Comparison of ENCODE assay signal across 2 cellular contexts in the genomic region with DNA sequence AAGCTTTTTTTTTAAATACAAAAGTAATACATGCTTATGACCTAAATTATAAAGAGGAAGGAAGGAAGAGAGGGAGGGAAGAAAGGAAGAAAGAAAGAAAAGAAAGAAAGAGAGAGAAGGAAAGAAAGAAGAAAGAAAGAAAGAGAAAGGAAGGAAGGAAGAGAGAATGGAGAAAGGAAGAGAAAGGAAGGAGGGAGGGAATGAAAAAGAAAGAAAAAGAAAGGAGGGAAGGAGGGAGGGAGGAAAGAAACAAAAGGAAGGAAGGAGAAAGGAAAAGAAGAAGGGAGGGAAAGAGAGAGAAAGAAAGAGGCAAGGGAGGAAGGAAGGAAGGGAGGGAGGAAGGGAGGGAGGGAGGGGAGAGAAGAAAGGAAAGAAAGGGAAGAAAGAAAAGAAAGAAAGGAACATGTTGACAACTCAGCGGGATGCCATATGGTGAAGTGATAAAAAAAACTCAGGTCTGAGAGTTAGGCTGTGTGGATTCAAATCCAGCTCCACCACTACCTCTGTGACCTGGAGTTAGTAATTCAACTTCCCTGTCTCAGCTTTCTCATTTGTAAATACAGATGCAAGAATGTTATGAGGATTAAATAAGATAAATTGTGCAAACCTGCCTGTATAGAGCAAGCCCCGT.
TF ChIP-seq lines count a peak whose summit lies in the region.

No MANE protein-coding gene starts in this region.

TF ChIP-seq in SK-N-SH, 30 proteins besides CTCF, POLR2A, EP300 and RAD21:
- TF ChIP-seq, protein P1, sequence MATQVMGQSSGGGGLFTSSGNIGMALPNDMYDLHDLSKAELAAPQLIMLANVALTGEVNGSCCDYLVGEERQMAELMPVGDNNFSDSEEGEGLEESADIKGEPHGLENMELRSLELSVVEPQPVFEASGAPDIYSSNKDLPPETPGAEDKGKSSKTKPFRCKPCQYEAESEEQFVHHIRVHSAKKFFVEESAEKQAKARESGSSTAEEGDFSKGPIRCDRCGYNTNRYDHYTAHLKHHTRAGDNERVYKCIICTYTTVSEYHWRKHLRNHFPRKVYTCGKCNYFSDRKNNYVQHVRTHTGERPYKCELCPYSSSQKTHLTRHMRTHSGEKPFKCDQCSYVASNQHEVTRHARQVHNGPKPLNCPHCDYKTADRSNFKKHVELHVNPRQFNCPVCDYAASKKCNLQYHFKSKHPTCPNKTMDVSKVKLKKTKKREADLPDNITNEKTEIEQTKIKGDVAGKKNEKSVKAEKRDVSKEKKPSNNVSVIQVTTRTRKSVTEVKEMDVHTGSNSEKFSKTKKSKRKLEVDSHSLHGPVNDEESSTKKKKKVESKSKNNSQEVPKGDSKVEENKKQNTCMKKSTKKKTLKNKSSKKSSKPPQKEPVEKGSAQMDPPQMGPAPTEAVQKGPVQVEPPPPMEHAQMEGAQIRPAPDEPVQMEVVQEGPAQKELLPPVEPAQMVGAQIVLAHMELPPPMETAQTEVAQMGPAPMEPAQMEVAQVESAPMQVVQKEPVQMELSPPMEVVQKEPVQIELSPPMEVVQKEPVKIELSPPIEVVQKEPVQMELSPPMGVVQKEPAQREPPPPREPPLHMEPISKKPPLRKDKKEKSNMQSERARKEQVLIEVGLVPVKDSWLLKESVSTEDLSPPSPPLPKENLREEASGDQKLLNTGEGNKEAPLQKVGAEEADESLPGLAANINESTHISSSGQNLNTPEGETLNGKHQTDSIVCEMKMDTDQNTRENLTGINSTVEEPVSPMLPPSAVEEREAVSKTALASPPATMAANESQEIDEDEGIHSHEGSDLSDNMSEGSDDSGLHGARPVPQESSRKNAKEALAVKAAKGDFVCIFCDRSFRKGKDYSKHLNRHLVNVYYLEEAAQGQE (IDR thresholded peaks at IDR 0.05; ENCODE audit: low read depth, low read length): no peak
- TF ChIP-seq MXI1 (IDR thresholded peaks at IDR 0.05; ENCODE audit: low read depth, low read length) (no peak), JUND (IDR thresholded peaks at IDR 0.05) (no peak), FOXJ3 (CRISPR knock-in tag; IDR thresholded peaks at IDR 0.05) (no peak), FOSL2 (IDR thresholded peaks at IDR 0.05; ENCODE audit: borderline replicate concordance, low read depth) (no peak), MEF2A (IDR thresholded peaks at IDR 0.05; ENCODE audit: borderline replicate concordance, low read depth) (no peak), CHD2 (IDR thresholded peaks at IDR 0.05; ENCODE audit: low read length, partially characterized antibody) (no peak), TCF12 (IDR thresholded peaks at IDR 0.05) (no peak), RCOR1 (IDR thresholded peaks at IDR 0.05; ENCODE audit: low read length) (no peak), TAF1 (IDR thresholded peaks at IDR 0.05; ENCODE audit: borderline replicate concordance, low read depth, low read length) (no peak), GATA2 (CRISPR knock-in tag; IDR thresholded peaks at IDR 0.05) (no peak), NFIC (IDR thresholded peaks at IDR 0.05; ENCODE audit: borderline replicate concordance) (no peak)
- TF ChIP-seq, protein P2, sequence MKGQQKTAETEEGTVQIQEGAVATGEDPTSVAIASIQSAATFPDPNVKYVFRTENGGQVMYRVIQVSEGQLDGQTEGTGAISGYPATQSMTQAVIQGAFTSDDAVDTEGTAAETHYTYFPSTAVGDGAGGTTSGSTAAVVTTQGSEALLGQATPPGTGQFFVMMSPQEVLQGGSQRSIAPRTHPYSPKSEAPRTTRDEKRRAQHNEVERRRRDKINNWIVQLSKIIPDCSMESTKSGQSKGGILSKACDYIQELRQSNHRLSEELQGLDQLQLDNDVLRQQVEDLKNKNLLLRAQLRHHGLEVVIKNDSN (IDR thresholded peaks at IDR 0.05; ENCODE audit: borderline replicate concordance, low read depth): no peak
- TF ChIP-seq, protein P3, sequence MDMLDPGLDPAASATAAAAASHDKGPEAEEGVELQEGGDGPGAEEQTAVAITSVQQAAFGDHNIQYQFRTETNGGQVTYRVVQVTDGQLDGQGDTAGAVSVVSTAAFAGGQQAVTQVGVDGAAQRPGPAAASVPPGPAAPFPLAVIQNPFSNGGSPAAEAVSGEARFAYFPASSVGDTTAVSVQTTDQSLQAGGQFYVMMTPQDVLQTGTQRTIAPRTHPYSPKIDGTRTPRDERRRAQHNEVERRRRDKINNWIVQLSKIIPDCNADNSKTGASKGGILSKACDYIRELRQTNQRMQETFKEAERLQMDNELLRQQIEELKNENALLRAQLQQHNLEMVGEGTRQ (IDR thresholded peaks at IDR 0.05; ENCODE audit: borderline replicate concordance, low read depth, low read length): no peak
- TF ChIP-seq, protein P4, sequence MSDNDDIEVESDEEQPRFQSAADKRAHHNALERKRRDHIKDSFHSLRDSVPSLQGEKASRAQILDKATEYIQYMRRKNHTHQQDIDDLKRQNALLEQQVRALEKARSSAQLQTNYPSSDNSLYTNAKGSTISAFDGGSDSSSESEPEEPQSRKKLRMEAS (IDR thresholded peaks at IDR 0.05; ENCODE audit: low read depth): no peak
- TF ChIP-seq, protein P5, sequence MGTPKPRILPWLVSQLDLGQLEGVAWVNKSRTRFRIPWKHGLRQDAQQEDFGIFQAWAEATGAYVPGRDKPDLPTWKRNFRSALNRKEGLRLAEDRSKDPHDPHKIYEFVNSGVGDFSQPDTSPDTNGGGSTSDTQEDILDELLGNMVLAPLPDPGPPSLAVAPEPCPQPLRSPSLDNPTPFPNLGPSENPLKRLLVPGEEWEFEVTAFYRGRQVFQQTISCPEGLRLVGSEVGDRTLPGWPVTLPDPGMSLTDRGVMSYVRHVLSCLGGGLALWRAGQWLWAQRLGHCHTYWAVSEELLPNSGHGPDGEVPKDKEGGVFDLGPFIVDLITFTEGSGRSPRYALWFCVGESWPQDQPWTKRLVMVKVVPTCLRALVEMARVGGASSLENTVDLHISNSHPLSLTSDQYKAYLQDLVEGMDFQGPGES (IDR thresholded peaks at IDR 0.05; ENCODE audit: low read depth, low read length): no peak

TF ChIP-seq in SK-N-SH treated with all-trans-retinoic acid at 6 μM for 48 hours, 23 proteins besides CTCF, POLR2A, EP300 and RAD21:
- TF ChIP-seq ZFP30 (CRISPR knock-in tag; IDR thresholded peaks at IDR 0.05): no peak
- TF ChIP-seq, protein P6, sequence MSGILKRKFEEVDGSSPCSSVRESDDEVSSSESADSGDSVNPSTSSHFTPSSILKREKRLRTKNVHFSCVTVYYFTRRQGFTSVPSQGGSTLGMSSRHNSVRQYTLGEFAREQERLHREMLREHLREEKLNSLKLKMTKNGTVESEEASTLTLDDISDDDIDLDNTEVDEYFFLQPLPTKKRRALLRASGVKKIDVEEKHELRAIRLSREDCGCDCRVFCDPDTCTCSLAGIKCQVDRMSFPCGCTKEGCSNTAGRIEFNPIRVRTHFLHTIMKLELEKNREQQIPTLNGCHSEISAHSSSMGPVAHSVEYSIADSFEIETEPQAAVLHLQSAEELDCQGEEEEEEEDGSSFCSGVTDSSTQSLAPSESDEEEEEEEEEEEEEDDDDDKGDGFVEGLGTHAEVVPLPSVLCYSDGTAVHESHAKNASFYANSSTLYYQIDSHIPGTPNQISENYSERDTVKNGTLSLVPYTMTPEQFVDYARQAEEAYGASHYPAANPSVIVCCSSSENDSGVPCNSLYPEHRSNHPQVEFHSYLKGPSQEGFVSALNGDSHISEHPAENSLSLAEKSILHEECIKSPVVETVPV (CRISPR knock-in tag; IDR thresholded peaks at IDR 0.05): no peak
- no peak for TF ChIP-seq OSR1 (CRISPR knock-in tag; IDR thresholded peaks at IDR 0.05)
- TF ChIP-seq ZC3H10 (CRISPR knock-in tag; IDR thresholded peaks at IDR 0.05): no peak
- no peak for TF ChIP-seq RARB (CRISPR knock-in tag; IDR thresholded peaks at IDR 0.05)
- no peak for TF ChIP-seq TCF4 (CRISPR knock-in tag; IDR thresholded peaks at IDR 0.05; ENCODE audit: borderline replicate concordance)
- TF ChIP-seq, protein P7, sequence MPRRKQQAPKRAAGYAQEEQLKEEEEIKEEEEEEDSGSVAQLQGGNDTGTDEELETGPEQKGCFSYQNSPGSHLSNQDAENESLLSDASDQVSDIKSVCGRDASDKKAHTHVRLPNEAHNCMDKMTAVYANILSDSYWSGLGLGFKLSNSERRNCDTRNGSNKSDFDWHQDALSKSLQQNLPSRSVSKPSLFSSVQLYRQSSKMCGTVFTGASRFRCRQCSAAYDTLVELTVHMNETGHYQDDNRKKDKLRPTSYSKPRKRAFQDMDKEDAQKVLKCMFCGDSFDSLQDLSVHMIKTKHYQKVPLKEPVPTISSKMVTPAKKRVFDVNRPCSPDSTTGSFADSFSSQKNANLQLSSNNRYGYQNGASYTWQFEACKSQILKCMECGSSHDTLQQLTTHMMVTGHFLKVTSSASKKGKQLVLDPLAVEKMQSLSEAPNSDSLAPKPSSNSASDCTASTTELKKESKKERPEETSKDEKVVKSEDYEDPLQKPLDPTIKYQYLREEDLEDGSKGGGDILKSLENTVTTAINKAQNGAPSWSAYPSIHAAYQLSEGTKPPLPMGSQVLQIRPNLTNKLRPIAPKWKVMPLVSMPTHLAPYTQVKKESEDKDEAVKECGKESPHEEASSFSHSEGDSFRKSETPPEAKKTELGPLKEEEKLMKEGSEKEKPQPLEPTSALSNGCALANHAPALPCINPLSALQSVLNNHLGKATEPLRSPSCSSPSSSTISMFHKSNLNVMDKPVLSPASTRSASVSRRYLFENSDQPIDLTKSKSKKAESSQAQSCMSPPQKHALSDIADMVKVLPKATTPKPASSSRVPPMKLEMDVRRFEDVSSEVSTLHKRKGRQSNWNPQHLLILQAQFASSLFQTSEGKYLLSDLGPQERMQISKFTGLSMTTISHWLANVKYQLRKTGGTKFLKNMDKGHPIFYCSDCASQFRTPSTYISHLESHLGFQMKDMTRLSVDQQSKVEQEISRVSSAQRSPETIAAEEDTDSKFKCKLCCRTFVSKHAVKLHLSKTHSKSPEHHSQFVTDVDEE (CRISPR knock-in tag; IDR thresholded peaks at IDR 0.05): no peak
- no peak for TF ChIP-seq ZNF565 (CRISPR knock-in tag; conservative IDR thresholded peaks at IDR 0.05; ENCODE audit: low read depth)
- no peak for TF ChIP-seq ESRRG (CRISPR knock-in tag; IDR thresholded peaks at IDR 0.05)
- TF ChIP-seq, protein P8, sequence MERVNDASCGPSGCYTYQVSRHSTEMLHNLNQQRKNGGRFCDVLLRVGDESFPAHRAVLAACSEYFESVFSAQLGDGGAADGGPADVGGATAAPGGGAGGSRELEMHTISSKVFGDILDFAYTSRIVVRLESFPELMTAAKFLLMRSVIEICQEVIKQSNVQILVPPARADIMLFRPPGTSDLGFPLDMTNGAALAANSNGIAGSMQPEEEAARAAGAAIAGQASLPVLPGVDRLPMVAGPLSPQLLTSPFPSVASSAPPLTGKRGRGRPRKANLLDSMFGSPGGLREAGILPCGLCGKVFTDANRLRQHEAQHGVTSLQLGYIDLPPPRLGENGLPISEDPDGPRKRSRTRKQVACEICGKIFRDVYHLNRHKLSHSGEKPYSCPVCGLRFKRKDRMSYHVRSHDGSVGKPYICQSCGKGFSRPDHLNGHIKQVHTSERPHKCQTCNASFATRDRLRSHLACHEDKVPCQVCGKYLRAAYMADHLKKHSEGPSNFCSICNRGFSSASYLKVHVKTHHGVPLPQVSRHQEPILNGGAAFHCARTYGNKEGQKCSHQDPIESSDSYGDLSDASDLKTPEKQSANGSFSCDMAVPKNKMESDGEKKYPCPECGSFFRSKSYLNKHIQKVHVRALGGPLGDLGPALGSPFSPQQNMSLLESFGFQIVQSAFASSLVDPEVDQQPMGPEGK (CRISPR knock-in tag; IDR thresholded peaks at IDR 0.05; ENCODE audit: borderline replicate concordance): no peak
- TF ChIP-seq TOX (CRISPR knock-in tag; IDR thresholded peaks at IDR 0.05; ENCODE audit: borderline replicate concordance): no peak
- TF ChIP-seq CSDC2 (CRISPR knock-in tag; IDR thresholded peaks at IDR 0.05): no peak
- no peak for TF ChIP-seq GLIS3 (CRISPR knock-in tag; IDR thresholded peaks at IDR 0.05)
- TF ChIP-seq ZNF70 (CRISPR knock-in tag; IDR thresholded peaks at IDR 0.05): no peak
